ENCODE assay signal across 28 cellular contexts in the genomic region with DNA sequence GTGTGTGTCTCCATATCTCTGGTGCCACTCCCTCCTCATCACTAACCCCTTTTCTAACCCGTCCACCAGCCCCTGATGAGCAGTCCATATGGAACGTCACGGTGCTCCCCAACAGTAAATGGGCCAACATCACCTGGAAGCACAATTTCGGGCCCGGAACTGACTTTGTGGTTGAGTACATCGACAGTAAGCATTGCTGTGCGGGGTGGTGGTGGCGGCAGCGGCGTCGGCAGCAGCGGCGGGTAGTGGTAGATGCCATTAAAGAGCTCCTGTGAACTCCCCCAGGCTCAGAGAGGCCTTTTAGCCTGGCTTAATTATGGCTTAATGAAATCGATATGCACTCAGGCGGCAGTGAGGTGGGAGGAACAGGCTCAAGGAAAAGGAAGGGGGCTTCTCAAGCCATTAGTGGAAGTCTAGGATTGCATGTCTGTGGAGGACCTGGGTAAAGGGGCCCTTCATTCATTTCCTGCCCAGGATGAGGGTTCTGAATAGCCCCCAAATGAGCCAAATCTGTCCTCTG. TPM values are rescaled to one million over a fixed set of nuclear protein-coding genes. Genes with fewer than 3 reads are reported as not detected.
DNase-seq lines count a peak whose midpoint lies in the region; FAIRE-seq and TF ChIP-seq lines count a peak whose summit lies in the region.
"Had no signal": no experiment of that assay in that cellular context is flagged by ENCODE, and none has a peak within 500 bp of the region (broad histone marks: within the 10 kb centered on the region; RNA-seq: fewer than 3 reads in every experiment).

No MANE protein-coding gene starts in this region.

- no peak for TF ChIP-seq RAD21 in H1 (IDR thresholded peaks at IDR 0.05 in 1 of 2, conservative IDR thresholded peaks at IDR 0.05 in 1 of 2; ENCODE audit: low read depth in 2 of 2, low read length in 2 of 2)

- H3K27ac ChIP-seq in angular gyrus (ENCODE audit: low read depth, low read length) (peak overlapping the region; percentile 26), H1 (ENCODE audit: low read depth, low read length) (no peak overlapping the region), temporal lobe (ENCODE audit: low read depth, low read length) (peak overlapping the region; percentile 19)
- H3K27ac ChIP-seq: BLaER1, GM23248, KMS-11, SJCRH30 had no signal

- no peak overlapping the region for H2BK20ac ChIP-seq in H1 (ENCODE audit: low read length)

- no peak for TF ChIP-seq POLR2A in H1 (IDR thresholded peaks at IDR 0.05; ENCODE audit: control extremely low read depth in 1 of 2, low read depth in 2 of 2, low read length in 2 of 2)

- H4K5ac ChIP-seq in H1 (ENCODE audit: insufficient read length, low read depth, low read length), result no peak overlapping the region

- CTCF ChIA-PET in H1 (lab: Charles Lee; ENCODE audit: partially characterized antibody), result interaction anchor here (0.6 to 33.8 kb wide), 7 partner anchors 8 to 237 kb away, joined by 5 to 1336 read pairs (median 16); a partner anchor contains a TSS

- H4K8ac ChIP-seq in H1 (ENCODE audit: extremely low read depth, insufficient read depth, low read length), result no peak overlapping the region

- H3K4me2 ChIP-seq in H1 (ENCODE audit: insufficient read depth in 1 of 2, low read depth in 2 of 2, low read length in 2 of 2), result no peak overlapping the region
- H3K4me2 ChIP-seq: BLaER1, KMS-11 had no signal

- no peaks in the 10 kb centered on the region for H3K79me2 ChIP-seq in H1 (ENCODE audit: control insufficient read depth in 1 of 2, insufficient read depth in 2 of 2, low read length in 2 of 2)

- H3K79me1 ChIP-seq in H1 (ENCODE audit: low read depth, low read length), result no peaks in the 10 kb centered on the region

- TF ChIP-seq CTCF in H1 (IDR thresholded peaks at IDR 0.05; ENCODE audit: control extremely low read depth in 1 of 3, insufficient read depth in 1 of 3, low read depth in 1 of 3, low read length in 3 of 3), result no peak

- POLR2A ChIA-PET in H1 (lab: Charles Lee; ENCODE audit: partially characterized antibody), result interaction anchor here (3.7 kb wide), 1 partner anchor 10 kb away, joined by 16 read pairs; no protein-coding TSS in a partner anchor

- H2AK5ac ChIP-seq in H1 (ENCODE audit: low read depth, low read length), result no peak overlapping the region

- no peaks in the 10 kb centered on the region; a peak in 1 of 7 replicates for H3K27me3 ChIP-seq in H1 (replicated peaks in 1 of 4; ENCODE audit: control insufficient read depth in 3 of 4, extremely low read depth in 1 of 4, insufficient read depth in 3 of 4, low read length in 3 of 4)
- H3K27me3 ChIP-seq: BLaER1, SJCRH30 had no signal

- no peaks in the 10 kb centered on the region for H3K23me2 ChIP-seq in H1 (ENCODE audit: low read depth, low read length)

- DNase-seq in NCI-H524 (lab: John Stamatoyannopoulos, UW), result peak; percentile 50 to 71
- DNase-seq in H1 (ENCODE audit: low read depth in 1 of 2, low spot score in 2 of 2), result no peak
- no peak for DNase-seq in cerebellum (ENCODE audit: low spot score)
- DNase-seq in cortex of kidney (lab: John Stamatoyannopoulos, UW), result no peak
- DNase-seq in NCI-H187 (lab: John Stamatoyannopoulos, UW), result no peak
- DNase-seq: CD4-positive, CD25-positive, alpha-beta regulatory T cell; DMS53; GM23248; H9; IMR-90; MM.1S; NCI-H1436; NCI-H187 treated with DMSO at 0.1 percent for 48 hours; NCI-H2227 treated with DMSO at 0.1 percent for 48 hours; NCI-H510A; NCI-H748 treated with DMSO at 0.1 percent for 48 hours; NK-92 treated with Interleukin-12 subunit alpha and Interleukin-12 subunit beta, amount 100 ng/mL, for 24 hours; PC-3; SJCRH30 had no signal

- H2BK12ac ChIP-seq in H1 (ENCODE audit: low read depth, low read length), result peak overlapping the region; percentile 79; the same call in 1 of the 2 replicates

- no peak for TF ChIP-seq EP300 in H1 (IDR thresholded peaks at IDR 0.05; ENCODE audit: borderline replicate concordance in 1 of 2, low read depth in 2 of 2, low read length in 2 of 2)

- H2BK120ac ChIP-seq in H1 (replicated peaks; ENCODE audit: low read depth, low read length), result no peak overlapping the region

- H3K23ac ChIP-seq in H1 (ENCODE audit: insufficient read length), result no peak overlapping the region

- no peak overlapping the region for H3K4ac ChIP-seq in H1 (replicated peaks; ENCODE audit: insufficient read length, low read depth, low read length)

- H3K14ac ChIP-seq in H1 (ENCODE audit: insufficient read length), result no peak overlapping the region

- no peak overlapping the region for H4K91ac ChIP-seq in H1 (replicated peaks; ENCODE audit: insufficient read length, low read length)

- WGBS in H1 (ENCODE audit: extremely low coverage in 1 of 2, insufficient coverage in 1 of 2, insufficient read length in 1 of 2, insufficient replicate concordance in 2 of 2, low coverage in 1 of 2, low lambda C conversion rate in 2 of 2, missing lambda C conversion rate in 1 of 2), 2 experiments, result 91% methylated on average over 15 of the region's 15 CpGs; no CpG with 5 or more reads in 1 of the 2 experiments

- no peak overlapping the region for H2AFZ ChIP-seq in H1 (ENCODE audit: low read length)
- H2AFZ ChIP-seq: GM23248 had no signal

- H3K9ac ChIP-seq in H1 (replicated peaks in 1 of 4; ENCODE audit: extremely low read depth in 1 of 4, low read depth in 3 of 4, low read length in 3 of 4), result no peak overlapping the region
- H3K9ac ChIP-seq: BLaER1, GM23248, KMS-11 had no signal

- H3K4me1 ChIP-seq in H1 (replicated peaks in 1 of 4; ENCODE audit: control insufficient read depth in 3 of 4, insufficient read depth in 4 of 4, low read length in 3 of 4), result peaks cover 0 to 16% (median 6%) of the 10 kb centered on the region in 4 experiments; a peak in 4 of 7 replicates

- H4K20me1 ChIP-seq in H1 (replicated peaks in 1 of 2; ENCODE audit: control insufficient read depth in 1 of 2, insufficient read depth in 2 of 2, low read length in 2 of 2), result no peaks in the 10 kb centered on the region
- H4K20me1 ChIP-seq: BLaER1 had no signal

- H2BK15ac ChIP-seq in H1 (ENCODE audit: low read length), result no peak overlapping the region

- no peak for FAIRE-seq in H1 (lab: Jason Lieb, UNC)
- FAIRE-seq: A204.1 had no signal

- no peak overlapping the region for H3K56ac ChIP-seq in H1 (replicated peaks; ENCODE audit: insufficient read length, low read depth, low read length)

- no peak overlapping the region for H3K18ac ChIP-seq in H1 (ENCODE audit: extremely low read depth, low read length)

- H3K36me3 ChIP-seq in H1 (ENCODE audit: control insufficient read depth in 2 of 4, insufficient read depth in 4 of 4, low read length in 3 of 4), result no peaks in the 10 kb centered on the region
- H3K36me3 ChIP-seq: BLaER1, SJCRH30 had no signal

- no peak overlapping the region for H3K4me3 ChIP-seq in H1 (ENCODE audit: extremely low read depth in 1 of 4, insufficient read depth in 2 of 4, low read depth in 3 of 4, low read length in 4 of 4)
- H3K4me3 ChIP-seq: BLaER1, GM23248, SJCRH30 had no signal

- H2BK5ac ChIP-seq in H1 (ENCODE audit: low read depth, low read length), result no peak overlapping the region

- H3K9me3 ChIP-seq in H1 (ENCODE audit: insufficient read depth in 2 of 2, low read depth in 1 of 2, low read length in 1 of 2), result no peaks in the 10 kb centered on the region
- H3K9me3 ChIP-seq: BLaER1, SJCRH30 had no signal

TF ChIP-seq in H1, 55 proteins besides CTCF, POLR2A, EP300 and RAD21:
- TF ChIP-seq, protein P1, sequence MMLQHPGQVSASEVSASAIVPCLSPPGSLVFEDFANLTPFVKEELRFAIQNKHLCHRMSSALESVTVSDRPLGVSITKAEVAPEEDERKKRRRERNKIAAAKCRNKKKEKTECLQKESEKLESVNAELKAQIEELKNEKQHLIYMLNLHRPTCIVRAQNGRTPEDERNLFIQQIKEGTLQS (IDR thresholded peaks at IDR 0.05; ENCODE audit: insufficient read depth, low read depth, low read length), result no peak
- no peak for TF ChIP-seq YY1 (IDR thresholded peaks at IDR 0.05; ENCODE audit: low read depth, low read length)
- no peak for TF ChIP-seq SP1 (IDR thresholded peaks at IDR 0.05; ENCODE audit: low read depth, low read length)
- TF ChIP-seq, protein P2, sequence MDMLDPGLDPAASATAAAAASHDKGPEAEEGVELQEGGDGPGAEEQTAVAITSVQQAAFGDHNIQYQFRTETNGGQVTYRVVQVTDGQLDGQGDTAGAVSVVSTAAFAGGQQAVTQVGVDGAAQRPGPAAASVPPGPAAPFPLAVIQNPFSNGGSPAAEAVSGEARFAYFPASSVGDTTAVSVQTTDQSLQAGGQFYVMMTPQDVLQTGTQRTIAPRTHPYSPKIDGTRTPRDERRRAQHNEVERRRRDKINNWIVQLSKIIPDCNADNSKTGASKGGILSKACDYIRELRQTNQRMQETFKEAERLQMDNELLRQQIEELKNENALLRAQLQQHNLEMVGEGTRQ (IDR thresholded peaks at IDR 0.05; ENCODE audit: low read length), result no peak
- no peak for TF ChIP-seq SIX5 (IDR thresholded peaks at IDR 0.05; ENCODE audit: low read depth, low read length)
- no peak for TF ChIP-seq RFX5 (IDR thresholded peaks at IDR 0.05; ENCODE audit: borderline replicate concordance, low read depth, low read length)
- TF ChIP-seq SIN3A (conservative IDR thresholded peaks at IDR 0.05 in 1 of 2, IDR thresholded peaks at IDR 0.05 in 1 of 2; ENCODE audit: low read depth in 1 of 2, low read length in 2 of 2), result no peak
- no peak for TF ChIP-seq BRCA1 (IDR thresholded peaks at IDR 0.05; ENCODE audit: low read depth, low read length)
- TF ChIP-seq CBX5 (IDR thresholded peaks at IDR 0.05; ENCODE audit: low read depth, low read length), result no peak
- no peak for TF ChIP-seq TCF12 (IDR thresholded peaks at IDR 0.05; ENCODE audit: low read depth, low read length)
- TF ChIP-seq EGR1 (IDR thresholded peaks at IDR 0.05; ENCODE audit: borderline replicate concordance, low read depth, low read length), result no peak
TF ChIP-seq in H1: peak in this region for 0.

RNA-seq across cellular contexts. Expression of a gene that starts 41.9 kb away (rescaled TPM):
- 3.9 TPM in 2 replicates for total RNA-seq in H1 (2021; fragmentation: NEBNext Ultra II Directional; extraction: Animal tissue kit (Norgen Biotek cat#: 25700))
- polyA plus RNA-seq in H1 (2011; rRNA removed), result 1.2 and 2.3 TPM in 2 replicates
- polyA plus RNA-seq in H1 (2011; cell fraction: cytosol; rRNA removed), result 1.1 TPM
- 4.8 TPM for polyA plus RNA-seq in H1 (2011; cell fraction: nucleus; rRNA removed)
- polyA plus RNA-seq in H1 (2012, experiment 1 of 2), result 2.1 to 2.4 TPM (median 2.3 TPM) in 4 replicates
- polyA plus RNA-seq in H1 (2012, experiment 2 of 2), result 1.4 TPM
- 3.1 TPM for polyA plus RNA-seq in H1 (2013, experiment 1 of 2)
- polyA plus RNA-seq in H1 (2013, experiment 2 of 2), result 4.4 TPM
- 2.4 and 2.8 TPM in 2 replicates for polyA minus RNA-seq in H1 (2011; rRNA and poly(A)+ RNA removed)
- 3.8 TPM for polyA minus RNA-seq in H1 (2011; cell fraction: cytosol; rRNA and poly(A)+ RNA removed)
- 6.8 TPM for polyA minus RNA-seq in H1 (2011; cell fraction: nucleus; rRNA and poly(A)+ RNA removed)
- 23.4 TPM for total RNA-seq in temporal lobe
- 47.4 TPM for total RNA-seq in cerebellum
- total RNA-seq: CD4-positive, CD25-positive, alpha-beta regulatory T cell; Daoy; G401; GM23248; IMR-90; RPMI7951 had no signal
- polyA plus RNA-seq: AG04450; CD4-positive, CD25-positive, alpha-beta regulatory T cell; GM23248; IMR-90 had no signal

Comparison
In these comparisons a context has a peak if more than half of its experiments do, and no peak if none do; other contexts are left out.
1. DNase-seq: peak in NCI-H524 (2 of 2); none in H1 (0 of 2), cerebellum (single experiment), cortex of kidney (single experiment) and NCI-H187 (0 of 2).